Comparison of ENCODE assay signal across 1 cellular context in genomic region chr3:122383915-122384697, GRCh38.
TF ChIP-seq lines count a peak whose summit lies in the region.

TSS of gene FAM162A (plus strand) at chr3:122384182. CDS start at chr3:122384266, 84 bp downstream.

TF ChIP-seq in HepG2, 621 proteins besides CTCF, POLR2A, EP300 and RAD21 (continued from another document):
- TF ChIP-seq FUBP1 (CRISPR knock-in tag; IDR thresholded peaks at IDR 0.05; ENCODE audit: borderline replicate concordance) = no peak; the same call in 1 of the 2 replicates
- no peak for TF ChIP-seq CERS6 (CRISPR knock-in tag; IDR thresholded peaks at IDR 0.05)
- TF ChIP-seq ZNF547 (CRISPR knock-in tag; IDR thresholded peaks at IDR 0.05) = peak; percentile 93
